ENCODE assay signal across 10 cellular contexts in genomic region chr10:5862360-5862929, GRCh38. TPM values are rescaled to one million over a fixed set of nuclear protein-coding genes. Genes with fewer than 3 reads are reported as not detected.
DNase-seq lines count a peak whose midpoint lies in the region; ATAC-seq lines count a peak whose summit lies in the region.
"Had no signal": no experiment of that assay in that cellular context is flagged by ENCODE, and none has a peak within 500 bp of the region (broad histone marks: within the 10 kb centered on the region; RNA-seq: fewer than 3 reads in every experiment).

No MANE protein-coding gene starts in this region.

- DNase-seq in SJSA1 (ENCODE audit: low read depth in 1 of 2, low spot score in 2 of 2) (no peak), HCEC 1CT (no peak), GM03348 (ENCODE audit: low spot score) (no peak), sciatic nerve (ENCODE audit: low spot score) (no peak)
- DNase-seq in activated CD4-positive, alpha-beta T cell treated with anti-CD3 and anti-CD28 coated beads for 4 hours = no peak

- intact Hi-C loops in sciatic nerve (cut with DNase I) = no loop called here

- H3K36me3 ChIP-seq in SJSA1 = no peaks in the 10 kb centered on the region

- H3K9me3 ChIP-seq in SJSA1 (replicated peaks) = peaks cover 7% of the 10 kb centered on the region; the same call in 1 of the 2 replicates

- H3K27me3 ChIP-seq in SJSA1 (replicated peaks) = no peaks in the 10 kb centered on the region
- H3K27me3 ChIP-seq: dorsolateral prefrontal cortex had no signal

- peak overlapping the region; percentile 9; the same call in 1 of the 2 replicates for H3K4me3 ChIP-seq in GM08714 (ENCODE audit: low read length)
- H3K4me3 ChIP-seq in SJSA1 = no peak overlapping the region
- H3K4me3 ChIP-seq: dorsolateral prefrontal cortex had no signal

- peak overlapping the region; percentile 90 for H3K27ac ChIP-seq in SJSA1
- H3K27ac ChIP-seq: C4-2B, dorsolateral prefrontal cortex had no signal

- peaks cover 17% of the 10 kb centered on the region for H3K4me1 ChIP-seq in SJSA1 (replicated peaks)

- peak; percentile 95 for ATAC-seq in GM19351 (IDR thresholded peaks at IDR 0.05; ENCODE audit: unreplicated experiment)
- peak; percentile 93 for ATAC-seq in HG02970 (IDR thresholded peaks at IDR 0.05; ENCODE audit: low FRiP score, unreplicated experiment)
- no peak for ATAC-seq in sciatic nerve

RNA-seq across cellular contexts. Expression of gene ANKRD16, which starts 27.2 kb away (rescaled TPM):
- 3.5 and 7.7 TPM in 2 replicates for total RNA-seq in SJSA1 (2014; rRNA removed; shearing (Covaris generic))
- 10.0 TPM for total RNA-seq in sciatic nerve

RNA-seq across cellular contexts. Expression of gene FBH1, which starts 27.6 kb away (rescaled TPM):
- total RNA-seq in SJSA1 (2014; rRNA removed; shearing (Covaris generic)) = 59.3 and 93.3 TPM in 2 replicates
- total RNA-seq in sciatic nerve = 85.3 TPM

RNA-seq across cellular contexts. Expression of gene GDI2, which starts 49.2 kb away (rescaled TPM):
- total RNA-seq in SJSA1 (2014; rRNA removed; shearing (Covaris generic)) = 444 and 452 TPM in 2 replicates
- total RNA-seq in sciatic nerve = 140 TPM
